In genomic region chr1:47709302-47710074, GRCh38 we compare ENCODE assay signal across 8 cellular contexts.
DNase-seq lines count a peak whose midpoint lies in the region; ATAC-seq, FAIRE-seq and TF ChIP-seq lines count a peak whose summit lies in the region.

No MANE protein-coding gene starts in this region.

- no peaks in the 10 kb centered on the region for H3K79me2 ChIP-seq in keratinocyte (ENCODE audit: control insufficient read depth, insufficient read depth, low read length)

- peak overlapping the region; percentile 76 for H3K4me2 ChIP-seq in keratinocyte (ENCODE audit: control insufficient read depth, extremely low read depth, insufficient read depth, low read depth, low read length)

- H3K36me3 ChIP-seq in ES-I3 (ENCODE audit: insufficient read depth, low read length) (no peaks in the 10 kb centered on the region), brain microvascular endothelial cell (replicated peaks) (no peaks in the 10 kb centered on the region), keratinocyte (ENCODE audit: control insufficient read depth in 2 of 2, extremely low read depth in 1 of 2, insufficient read depth in 2 of 2, low read length in 2 of 2) (no peaks in the 10 kb centered on the region), subcutaneous abdominal adipose tissue (ENCODE audit: control insufficient read depth in 5 of 5, insufficient read depth in 5 of 5, low read length in 5 of 5) (no peaks in the 10 kb centered on the region), MG63 (no peaks in the 10 kb centered on the region)

- peak overlapping the region; percentile 40 for H3K4me3 ChIP-seq in brain microvascular endothelial cell (ENCODE audit: low read depth, low read length)
- H3K4me3 ChIP-seq in keratinocyte (ENCODE audit: control insufficient read depth in 2 of 3, extremely low read depth in 1 of 3, insufficient read depth in 2 of 3, low read depth in 1 of 3, low read length in 3 of 3): peak overlapping the region; percentile 18 to 50 (median 47)
- H3K4me3 ChIP-seq in subcutaneous abdominal adipose tissue (ENCODE audit: low read depth in 1 of 5, low read length in 5 of 5): peak overlapping the region in 4 of 5 donors; percentile 39 to 57 (median 42)
- H3K4me3 ChIP-seq in MG63: no peak overlapping the region

- dilution Hi-C loops in keratinocyte (cut with MboI; ENCODE audit: extremely low pct_ligation_motif_present, low sequenced_read_pairs): no loop called here

- peak; percentile 46 for TF ChIP-seq CTCF in brain microvascular endothelial cell (IDR thresholded peaks at IDR 0.05; ENCODE audit: low read depth, low read length, missing control alignments)
- TF ChIP-seq CTCF in keratinocyte (optimal IDR thresholded peaks at IDR 0.05 in 1 of 3, IDR thresholded peaks at IDR 0.05 in 1 of 3, conservative IDR thresholded peaks at IDR 0.05 in 1 of 3; ENCODE audit: extremely low read depth in 1 of 3, insufficient read depth in 2 of 3, low read length in 3 of 3): peak in 2 of 3 experiments; percentile 20 to 23

- H3K9me3 ChIP-seq in ES-I3 (ENCODE audit: control insufficient read depth, insufficient read depth, low read length) (no peaks in the 10 kb centered on the region), keratinocyte (ENCODE audit: control insufficient read depth, low read depth, low read length) (no peaks in the 10 kb centered on the region), subcutaneous abdominal adipose tissue (ENCODE audit: control insufficient read depth in 5 of 5, low read length in 5 of 5) (no peaks in the 10 kb centered on the region), MG63 (no peaks in the 10 kb centered on the region)

- DNase-seq in NCI-H146 treated with DMSO at 0.1 percent for 48 hours (lab: John Stamatoyannopoulos, UW; ENCODE audit: unreplicated experiment) (peak; percentile 50), brain microvascular endothelial cell (no peak), keratinocyte (ENCODE audit: low read depth, low spot score) (no peak), MG63 (no peak), HCEC 1CT (no peak)

- peak overlapping the region; percentile 10 for H2AFZ ChIP-seq in keratinocyte (ENCODE audit: control insufficient read depth, low read length)

- FAIRE-seq in keratinocyte (lab: Jason Lieb, UNC): no peak

- H3K4me1 ChIP-seq in ES-I3 (ENCODE audit: insufficient read depth, low read length): no peaks in the 10 kb centered on the region
- peaks cover 6% of the 10 kb centered on the region for H3K4me1 ChIP-seq in keratinocyte (ENCODE audit: control insufficient read depth, extremely low read depth, insufficient read depth, low read length)
- H3K4me1 ChIP-seq in subcutaneous abdominal adipose tissue (ENCODE audit: control insufficient read depth in 5 of 5, insufficient read depth in 5 of 5, low read length in 5 of 5): peaks cover 0 to 35% (median 28%) of the 10 kb centered on the region in 5 donors

- peaks cover 44% of the 10 kb centered on the region for H3K27me3 ChIP-seq in brain microvascular endothelial cell (replicated peaks)
- H3K27me3 ChIP-seq in keratinocyte (ENCODE audit: control insufficient read depth, extremely low read depth, insufficient read depth, low read length): peaks cover 66% of the 10 kb centered on the region
- H3K27me3 ChIP-seq in subcutaneous abdominal adipose tissue (ENCODE audit: control insufficient read depth in 5 of 5, insufficient read depth in 4 of 5, low read length in 5 of 5): peaks cover 38 to 86% (median 72%) of the 10 kb centered on the region in 5 donors
- H3K27me3 ChIP-seq in MG63: peaks cover 18% of the 10 kb centered on the region

- ATAC-seq in HG03025 (IDR thresholded peaks at IDR 0.05; ENCODE audit: low FRiP score, unreplicated experiment): no peak

- H3K27ac ChIP-seq in brain microvascular endothelial cell (no peak overlapping the region), keratinocyte (ENCODE audit: control insufficient read depth, insufficient read depth, low read length) (no peak overlapping the region), subcutaneous abdominal adipose tissue (ENCODE audit: low read depth, low read length) (no peak overlapping the region)

- in situ Hi-C loops in brain microvascular endothelial cell (cut with HindIII; ENCODE audit: low pct_ligation_motif_present, low sequenced_read_pairs): no loop called here

- peak overlapping the region; percentile 45; the same call in 1 of the 2 replicates for H3K9ac ChIP-seq in ES-I3 (ENCODE audit: low read depth, low read length)
- no peak overlapping the region for H3K9ac ChIP-seq in keratinocyte (ENCODE audit: control insufficient read depth, extremely low read depth, insufficient read depth, low read length)
- peak overlapping the region in 1 of 5 donors; percentile 30 for H3K9ac ChIP-seq in subcutaneous abdominal adipose tissue (ENCODE audit: low read length in 5 of 5)

- no peaks in the 10 kb centered on the region for H3K9me1 ChIP-seq in keratinocyte (ENCODE audit: control insufficient read depth, extremely low read depth, insufficient read depth, low read length)

- H4K20me1 ChIP-seq in keratinocyte (ENCODE audit: control insufficient read depth, extremely low read depth, insufficient read depth, low read length): no peaks in the 10 kb centered on the region
